Comparison of ENCODE assay signal across 34 cellular contexts in genomic region chr14:39307815-39308214, GRCh38.
"Had no signal": no experiment of that assay in that cellular context is flagged by ENCODE, and none has a peak within 500 bp of the region (broad histone marks: within the 10 kb centered on the region; RNA-seq: fewer than 3 reads in every experiment).

No MANE protein-coding gene starts in this region.

- H3K36me3 ChIP-seq: MG63 had no signal

- DNase-seq: Karpas-422, Kasumi-1, MG63, MM.1S, MV-4-11, NCI-H1048, NCI-H1092, NCI-H1092 treated with DMSO at 0.1 percent for 48 hours, NCI-H1105, NCI-H1105 treated with DMSO at 0.1 percent for 48 hours, NCI-H1417, NCI-H1417 treated with DMSO at 0.1 percent for 48 hours, NCI-H1436, NCI-H1436 treated with DMSO at 0.1 percent for 48 hours, NCI-H146, NCI-H1694 treated with DMSO at 0.1 percent for 48 hours, NCI-H187, NCI-H187 treated with DMSO at 0.1 percent for 48 hours, NCI-H1930, NCI-H2029, NCI-H2029 treated with DMSO at 0.1 percent for 48 hours, NCI-H2081, NCI-H2081 treated with DMSO at 0.1 percent for 48 hours, NCI-H2107, NCI-H2171, NCI-H2171 treated with DMSO at 0.1 percent for 48 hours, NCI-H2227 treated with DMSO at 0.1 percent for 48 hours, NCI-H226, NCI-H345, NCI-H446, NCI-H446 treated with DMSO at 0.1 percent for 48 hours, NCI-H510A, NCI-H510A treated with DMSO at 0.1 percent for 48 hours had no signal

- H3K4me2 ChIP-seq: KMS-11 had no signal

- H3K27ac ChIP-seq: KMS-11 had no signal

- H3K4me3 ChIP-seq: MG63 had no signal

- H3K27me3 ChIP-seq: MG63 had no signal

- H3K9me3 ChIP-seq: MG63 had no signal

- H3K9ac ChIP-seq: KMS-11 had no signal
